ENCODE assay signal across 11 cellular contexts in genomic region chr16:47016700-47017133, GRCh38. TPM values are rescaled to one million over a fixed set of nuclear protein-coding genes. Genes with fewer than 3 reads are reported as not detected.
DNase-seq lines count a peak whose midpoint lies in the region; ATAC-seq and TF ChIP-seq lines count a peak whose summit lies in the region.
"Had no signal": no experiment of that assay in that cellular context is flagged by ENCODE, and none has a peak within 500 bp of the region (broad histone marks: within the 10 kb centered on the region; RNA-seq: fewer than 3 reads in every experiment).

No MANE protein-coding gene starts in this region.

- intact Hi-C loops in CD14-positive monocyte (cut with micrococcal nuclease): loop anchor here in 1 of 2 donors (5.0 kb wide), 1 partner anchor 44 kb away; the partner anchor contains the start of gene DNAJA2
- intact Hi-C loops in transverse colon (cut with DNase I; ENCODE audit: low total_unique reads): no loop called here
- intact Hi-C loops in sciatic nerve (cut with DNase I): no loop called here

- TF ChIP-seq EP300 in transverse colon (IDR thresholded peaks at IDR 0.05; ENCODE audit: low read depth): no peak

- peaks cover 3% of the 10 kb centered on the region for H3K27me3 ChIP-seq in transverse colon

- no peak overlapping the region for H3K4me3 ChIP-seq in transverse colon

- peaks cover 0 to 5% (median 2%) of the 10 kb centered on the region in 7 donors for H3K9me3 Mint-ChIP-seq in CD14-positive monocyte
- no peaks in the 10 kb centered on the region for H3K9me3 Mint-ChIP-seq in activated naive CD8-positive, alpha-beta T cell treated with anti-CD3 and anti-CD28 coated beads for 36 hours

- peak overlapping the region in 1 of 2 donors; percentile 61 for H3K4me3 Mint-ChIP-seq in CD14-positive monocyte
- no peak overlapping the region for H3K4me3 Mint-ChIP-seq in activated naive CD8-positive, alpha-beta T cell treated with anti-CD3 and anti-CD28 coated beads for 36 hours

- H3K36me3 Mint-ChIP-seq in CD14-positive monocyte: peaks cover 0 to 3% of the 10 kb centered on the region in 2 donors
- no peaks in the 10 kb centered on the region for H3K36me3 Mint-ChIP-seq in activated naive CD8-positive, alpha-beta T cell treated with anti-CD3 and anti-CD28 coated beads for 36 hours

- H3K36me3 ChIP-seq in transverse colon: no peaks in the 10 kb centered on the region

- peaks cover 42% of the 10 kb centered on the region for H3K4me1 Mint-ChIP-seq in CD14-positive monocyte
- peaks cover 19% of the 10 kb centered on the region for H3K4me1 Mint-ChIP-seq in activated naive CD8-positive, alpha-beta T cell treated with anti-CD3 and anti-CD28 coated beads for 36 hours

- peak; percentile 77 for DNase-seq in CD14-positive monocyte (ENCODE audit: low spot score)
- DNase-seq in activated naive CD8-positive, alpha-beta T cell treated with anti-CD3 and anti-CD28 coated beads for 36 hours: peak; percentile 17
- no peak for DNase-seq in transverse colon
- DNase-seq in sciatic nerve (ENCODE audit: low spot score): no peak
- DNase-seq in NCI-H526 treated with DMSO at 0.1 percent for 48 hours (lab: John Stamatoyannopoulos, UW): no peak
- DNase-seq: foreskin melanocyte had no signal

- peak overlapping the region; percentile 83 to 96 (median 94) for H3K27ac Mint-ChIP-seq in CD14-positive monocyte
- peak overlapping the region; percentile 14 for H3K27ac Mint-ChIP-seq in activated naive CD8-positive, alpha-beta T cell treated with anti-CD3 and anti-CD28 coated beads for 36 hours

- no peak for TF ChIP-seq POLR2A in transverse colon (IDR thresholded peaks at IDR 0.05)

- TF ChIP-seq CTCF in CD14-positive monocyte (IDR thresholded peaks at IDR 0.05): no peak
- TF ChIP-seq CTCF in transverse colon (IDR thresholded peaks at IDR 0.05): no peak

- ATAC-seq in GM18873 (IDR thresholded peaks at IDR 0.05; ENCODE audit: low FRiP score, unreplicated experiment): peak; percentile 33
- peak; percentile 40 for ATAC-seq in HG03354 (IDR thresholded peaks at IDR 0.05; ENCODE audit: poor library complexity, severe bottlenecking, unreplicated experiment)
- ATAC-seq in GM18517 (IDR thresholded peaks at IDR 0.05; ENCODE audit: unreplicated experiment): no peak
- no peak for ATAC-seq in sciatic nerve
- ATAC-seq: Panc1 had no signal

- in situ Hi-C loops in transverse colon (cut with MboI; ENCODE audit: low pct_ligation_motif_present in 1 of 4, low pct_unique_long_range_greater_than_20kb in 1 of 4, low sequenced_read_pairs in 3 of 4): no loop called here

- H3K27me3 Mint-ChIP-seq in CD14-positive monocyte (ENCODE audit: low read depth in 3 of 3): peaks cover 0 to 3% (median 0%) of the 10 kb centered on the region in 3 donors
- H3K27me3 Mint-ChIP-seq in activated naive CD8-positive, alpha-beta T cell treated with anti-CD3 and anti-CD28 coated beads for 36 hours: peaks cover 2% of the 10 kb centered on the region

- H3K27ac ChIP-seq in transverse colon: no peak overlapping the region
- H3K27ac ChIP-seq: parathyroid adenoma had no signal

- no peaks in the 10 kb centered on the region for H3K9me3 ChIP-seq in transverse colon

- H3K4me1 ChIP-seq in transverse colon: no peaks in the 10 kb centered on the region
- H3K4me1 ChIP-seq: parathyroid adenoma had no signal

- WGBS in transverse colon (ENCODE audit: low coverage in 1 of 2), 2 donors: 43 to 60% methylated on average over 3 to 6 of the region's 6 CpGs

RNA-seq across cellular contexts. Expression of gene DNAJA2, which starts 43.2 kb away (rescaled TPM):
- 10 to 100 TPM; 62.9 to 63.4 TPM for polyA plus RNA-seq in CD14-positive monocyte
- 100 to 1,000 TPM; 104 TPM for total RNA-seq in activated naive CD8-positive, alpha-beta T cell treated with anti-CD3 and anti-CD28 coated beads for 36 hours
- total RNA-seq in transverse colon (10 to 100 TPM; 17.1 to 53.2 (median 39.2) TPM), sciatic nerve (46.5 TPM)

Comparison
In these comparisons a context has a peak if more than half of its experiments do, and no peak if none do; other contexts are left out.
1. DNase-seq: peak in CD14-positive monocyte (single experiment) and activated naive CD8-positive, alpha-beta T cell treated with anti-CD3 and anti-CD28 coated beads for 36 hours (single experiment); none in transverse colon (single experiment), sciatic nerve (single experiment) and NCI-H526 treated with DMSO at 0.1 percent for 48 hours (single experiment).
2. ATAC-seq: peak in GM18873 (single experiment) and HG03354 (single experiment); none in GM18517 (single experiment) and sciatic nerve (single experiment).